ENCODE assay signal across 8 cellular contexts in genomic region chr1:160777486-160778089, GRCh38. TPM values are rescaled to one million over a fixed set of nuclear protein-coding genes. Genes with fewer than 3 reads are reported as not detected.
DNase-seq lines count a peak whose midpoint lies in the region; ATAC-seq and TF ChIP-seq lines count a peak whose summit lies in the region.

No MANE protein-coding gene starts in this region.

- no peaks in the 10 kb centered on the region for H3K27me3 Mint-ChIP-seq in Caco-2 (ENCODE audit: insufficient read depth, unreplicated experiment)
- H3K27me3 Mint-ChIP-seq in HFFc6 (ENCODE audit: insufficient read depth): peaks cover 13% of the 10 kb centered on the region
- no peaks in the 10 kb centered on the region for H3K27me3 Mint-ChIP-seq in nephron progenitor cell (ENCODE audit: low read depth, poor library complexity)

- no TSS peak for BruUV-seq in Caco-2 (replicated peaks; lab: Mats Ljungman, UMichigan)

- no peak overlapping the region for H3K4me3 Mint-ChIP-seq in Caco-2 (ENCODE audit: unreplicated experiment)
- H3K4me3 Mint-ChIP-seq in HFFc6: no peak overlapping the region
- no peak overlapping the region for H3K4me3 Mint-ChIP-seq in nephron progenitor cell

- H3K9me3 ChIP-seq in Caco-2 (no peaks in the 10 kb centered on the region), SJCRH30 (replicated peaks) (no peaks in the 10 kb centered on the region)

- H3K4me1 Mint-ChIP-seq in Caco-2 (ENCODE audit: low read depth, unreplicated experiment) (peaks cover 14% of the 10 kb centered on the region), HFFc6 (ENCODE audit: low read depth) (no peaks in the 10 kb centered on the region), nephron progenitor cell (peaks cover 15% of the 10 kb centered on the region)

- H3K36me3 Mint-ChIP-seq in Caco-2 (ENCODE audit: insufficient read depth, unreplicated experiment) (no peaks in the 10 kb centered on the region), HFFc6 (ENCODE audit: low read depth) (no peaks in the 10 kb centered on the region), nephron progenitor cell (ENCODE audit: low read depth) (no peaks in the 10 kb centered on the region)

- H3K27me3 ChIP-seq in Caco-2 (replicated peaks; ENCODE audit: control insufficient read depth, insufficient read depth, low read length) (no peaks in the 10 kb centered on the region), SJCRH30 (no peaks in the 10 kb centered on the region)

- peaks cover 20% of the 10 kb centered on the region for H3K4me1 ChIP-seq in Caco-2
- no peaks in the 10 kb centered on the region for H3K4me1 ChIP-seq in SJCRH30

- ATAC-seq in GM19455 (IDR thresholded peaks at IDR 0.05; ENCODE audit: unreplicated experiment): no peak
- ATAC-seq in GM21529 (IDR thresholded peaks at IDR 0.05; ENCODE audit: unreplicated experiment): no peak
- ATAC-seq in HG03342 (IDR thresholded peaks at IDR 0.05; ENCODE audit: unreplicated experiment): no peak

- H3K4me3 ChIP-seq in Caco-2 (ENCODE audit: low read depth, low read length): no peak overlapping the region
- no peak overlapping the region for H3K4me3 ChIP-seq in SJCRH30
- H3K4me3 ChIP-seq in cardiac fibroblast (replicated peaks in 1 of 2; ENCODE audit: low read depth in 2 of 2, low read length in 2 of 2): no peak overlapping the region

- no peaks in the 10 kb centered on the region for H3K9me3 Mint-ChIP-seq in Caco-2 (ENCODE audit: unreplicated experiment)
- no peaks in the 10 kb centered on the region for H3K9me3 Mint-ChIP-seq in HFFc6
- peaks cover under 1% of the 10 kb centered on the region for H3K9me3 Mint-ChIP-seq in nephron progenitor cell

- H3K27ac ChIP-seq in SJCRH30: no peak overlapping the region

- POLR2A ChIA-PET in Caco-2 (lab: Charles Lee): no interaction called here

- H3K36me3 ChIP-seq in Caco-2 (ENCODE audit: control insufficient read depth, insufficient read depth, low read length): no peaks in the 10 kb centered on the region; the same call in 1 of the 2 replicates
- H3K36me3 ChIP-seq in SJCRH30: no peaks in the 10 kb centered on the region

- peak; percentile 55 to 70 for TF ChIP-seq CTCF in Caco-2 (IDR thresholded peaks at IDR 0.05; ENCODE audit: insufficient read depth in 1 of 2, low read depth in 1 of 2, low read length in 1 of 2, severe bottlenecking in 1 of 2, unreplicated experiment in 1 of 2)
- peak; percentile 64 for TF ChIP-seq CTCF in HFFc6 (IDR thresholded peaks at IDR 0.05)
- no peak for TF ChIP-seq CTCF in cardiac fibroblast (IDR thresholded peaks at IDR 0.05; ENCODE audit: low read depth, low read length)
- TF ChIP-seq CTCF in nephron progenitor cell (IDR thresholded peaks at IDR 0.05): peak; percentile 56

- DNase-seq in Caco-2 (peak; percentile 56 to 64), HFFc6 (no peak), SJCRH30 (peak; percentile 19 to 50), cardiac fibroblast (ENCODE audit: low read depth in 2 of 2) (peak; percentile 1 to 35), nephron progenitor cell (peak; percentile 32)

- CTCF ChIA-PET in Caco-2 (lab: Charles Lee): interaction anchor here (0.7 to 1.3 kb wide), 9 partner anchors 19 to 349 kb away, joined by 3 to 4 read pairs (median 3); partner anchors contain the start of gene LY9

- intact Hi-C loops in Caco-2 (cut with micrococcal nuclease; ENCODE audit: unreplicated experiment): loop anchor here (1.0 to 2.0 kb wide), 3 partner anchors 53 to 213 kb away; no protein-coding TSS in a partner anchor

- H3K27ac Mint-ChIP-seq in Caco-2 (ENCODE audit: unreplicated experiment): no peak overlapping the region
- no peak overlapping the region for H3K27ac Mint-ChIP-seq in HFFc6
- no peak overlapping the region for H3K27ac Mint-ChIP-seq in nephron progenitor cell

RNA-seq across cellular contexts. Expression of gene LY9, which starts 18.4 kb away (rescaled TPM):
- total RNA-seq in Caco-2 (2022): not detected in 2 replicates
- total RNA-seq in HFFc6 (2021; fragmentation: NEBNext Ultra II Directional; extraction: Animal tissue kit (Norgen Biotek cat#: 25700)): not detected
- total RNA-seq in SJCRH30 (2014; rRNA removed; shearing (Covaris generic)): not detected in 2 replicates

RNA-seq across cellular contexts. Expression of gene SLAMF7, which starts 38.5 kb away (rescaled TPM):
- not detected in 2 replicates for total RNA-seq in Caco-2 (2022)
- total RNA-seq in HFFc6 (2021; fragmentation: NEBNext Ultra II Directional; extraction: Animal tissue kit (Norgen Biotek cat#: 25700)): not detected
- total RNA-seq in SJCRH30 (2014; rRNA removed; shearing (Covaris generic)): not detected in 2 replicates
